In the genomic region with DNA sequence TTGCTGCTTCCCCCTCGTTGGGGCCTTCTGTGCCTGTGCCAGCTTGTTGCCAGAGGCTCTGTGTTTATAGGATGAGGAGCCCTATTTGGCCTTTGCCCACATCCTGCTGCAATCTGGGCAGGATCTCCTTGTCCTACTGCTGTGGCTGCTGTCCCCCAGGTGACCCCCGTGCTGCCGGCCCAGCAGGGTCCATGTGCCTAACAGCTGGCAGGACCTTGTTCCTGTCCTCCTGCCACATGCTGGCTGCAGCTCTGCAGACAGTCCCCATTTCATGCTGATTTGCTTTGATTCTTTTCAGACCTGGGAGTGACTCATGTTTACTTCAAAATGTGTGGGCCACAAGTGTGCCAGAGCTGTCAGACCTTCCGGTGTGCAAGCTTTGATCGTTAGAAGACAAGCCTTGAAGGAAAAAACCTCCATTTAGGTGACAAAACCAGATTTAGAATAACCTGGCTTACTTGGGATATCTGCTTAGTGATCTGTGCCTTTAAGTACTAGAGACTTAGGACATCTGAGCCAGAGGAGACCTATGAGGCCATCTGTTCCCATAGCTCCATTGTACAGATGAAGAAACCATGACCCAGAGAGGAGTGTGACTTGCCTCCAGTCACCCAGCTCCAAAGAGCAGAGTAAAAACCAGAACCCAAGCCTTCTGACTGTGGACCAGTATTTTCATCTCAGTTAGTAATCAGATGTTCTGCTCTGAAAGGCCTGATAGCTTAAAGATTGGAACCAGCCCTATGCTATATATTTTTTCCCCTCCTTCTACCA, we compare ENCODE assay signal across 8 cellular contexts. TPM values are rescaled to one million over a fixed set of nuclear protein-coding genes. Genes with fewer than 3 reads are reported as not detected.
A peak's percentile ranks its signal among the peaks of the same experiment; 100 is the strongest.
DNase-seq lines count a peak whose midpoint lies in the region; ATAC-seq, FAIRE-seq and TF ChIP-seq lines count a peak whose summit lies in the region.

No MANE protein-coding gene starts in this region.

- intact Hi-C loops in ovary (cut with DNase I), result loop anchor here in 1 of 4 donors (10.0 kb wide), 1 partner anchor 979 kb away; no protein-coding TSS in a partner anchor

- H3K27ac ChIP-seq in ovary, result no peak overlapping the region

- no peak for TF ChIP-seq CTCF in osteocyte (IDR thresholded peaks at IDR 0.05)
- TF ChIP-seq CTCF in ovary (IDR thresholded peaks at IDR 0.05), result no peak
- no peak for TF ChIP-seq CTCF in D721Med (IDR thresholded peaks at IDR 0.05; ENCODE audit: insufficient read depth, missing control alignments)

- ATAC-seq in effector memory CD8-positive, alpha-beta T cell (replicated peaks), result peak; percentile 93
- ATAC-seq in HG03354 (IDR thresholded peaks at IDR 0.05; ENCODE audit: poor library complexity, severe bottlenecking, unreplicated experiment) (no peak), GM21390 (IDR thresholded peaks at IDR 0.05; ENCODE audit: unreplicated experiment) (no peak)

- no peak for TF ChIP-seq POLR2A in ovary (IDR thresholded peaks at IDR 0.05)

- H3K36me3 Mint-ChIP-seq in activated CD4-positive, alpha-beta T cell treated with anti-CD3 and anti-CD28 coated beads, Interleukin-2, amount 10 ng/mL, durations not matched to agents 7 days and 5 days (ENCODE audit: low read depth), result no peaks in the 10 kb centered on the region
- no peaks in the 10 kb centered on the region for H3K36me3 Mint-ChIP-seq in effector memory CD8-positive, alpha-beta T cell (ENCODE audit: insufficient read depth)
- H3K36me3 Mint-ChIP-seq in osteocyte (ENCODE audit: unreplicated experiment), result peaks cover 4% of the 10 kb centered on the region

- peaks cover 7% of the 10 kb centered on the region for H3K27me3 Mint-ChIP-seq in activated CD4-positive, alpha-beta T cell treated with anti-CD3 and anti-CD28 coated beads, Interleukin-2, amount 10 ng/mL, durations not matched to agents 7 days and 5 days
- no peaks in the 10 kb centered on the region for H3K27me3 Mint-ChIP-seq in effector memory CD8-positive, alpha-beta T cell
- H3K27me3 Mint-ChIP-seq in osteocyte (ENCODE audit: unreplicated experiment), result no peaks in the 10 kb centered on the region

- H3K27ac Mint-ChIP-seq in activated CD4-positive, alpha-beta T cell treated with anti-CD3 and anti-CD28 coated beads, Interleukin-2, amount 10 ng/mL, durations not matched to agents 7 days and 5 days, result peak overlapping the region; percentile 91
- H3K27ac Mint-ChIP-seq in effector memory CD8-positive, alpha-beta T cell, result peak overlapping the region; percentile 94
- H3K27ac Mint-ChIP-seq in osteocyte (ENCODE audit: unreplicated experiment), result peak overlapping the region; percentile 52

- FAIRE-seq in D721Med (lab: Jason Lieb, UNC), result no peak

- no peaks in the 10 kb centered on the region for H3K27me3 ChIP-seq in ovary

- WGBS in ovary, 3 donors, result 53 to 67% (median 64%) methylated on average over 5 of the region's 5 CpGs

- TF ChIP-seq EP300 in ovary (IDR thresholded peaks at IDR 0.05), result no peak

- H3K4me1 Mint-ChIP-seq in activated CD4-positive, alpha-beta T cell treated with anti-CD3 and anti-CD28 coated beads, Interleukin-2, amount 10 ng/mL, durations not matched to agents 7 days and 5 days, result peaks cover 27% of the 10 kb centered on the region
- H3K4me1 Mint-ChIP-seq in effector memory CD8-positive, alpha-beta T cell (ENCODE audit: low read depth in 2 of 2), result peaks cover 22 to 24% of the 10 kb centered on the region in 2 donors
- H3K4me1 Mint-ChIP-seq in osteocyte (ENCODE audit: unreplicated experiment), result peaks cover 26% of the 10 kb centered on the region

- H3K4me1 ChIP-seq in ovary (ENCODE audit: insufficient read depth), result no peaks in the 10 kb centered on the region

- H3K9me3 Mint-ChIP-seq in activated CD4-positive, alpha-beta T cell treated with anti-CD3 and anti-CD28 coated beads, Interleukin-2, amount 10 ng/mL, durations not matched to agents 7 days and 5 days, result no peaks in the 10 kb centered on the region
- H3K9me3 Mint-ChIP-seq in effector memory CD8-positive, alpha-beta T cell, result no peaks in the 10 kb centered on the region
- H3K9me3 Mint-ChIP-seq in osteocyte (ENCODE audit: unreplicated experiment), result no peaks in the 10 kb centered on the region

- CTCF ChIA-PET in activated CD4-positive, alpha-beta T cell treated with anti-CD3 and anti-CD28 coated beads, Interleukin-2, amount 10 ng/mL, durations not matched to agents 7 days and 5 days (lab: Charles Lee), result interaction anchor here (0.9 to 2.2 kb wide), 3 partner anchors 9 to 16 kb away, joined by 3 to 6 read pairs (median 5); no protein-coding TSS in a partner anchor

- no peak overlapping the region for H3K4me3 Mint-ChIP-seq in activated CD4-positive, alpha-beta T cell treated with anti-CD3 and anti-CD28 coated beads, Interleukin-2, amount 10 ng/mL, durations not matched to agents 7 days and 5 days
- peak overlapping the region; percentile 52 to 60 for H3K4me3 Mint-ChIP-seq in effector memory CD8-positive, alpha-beta T cell
- no peak overlapping the region for H3K4me3 Mint-ChIP-seq in osteocyte (ENCODE audit: unreplicated experiment)

- POLR2A ChIA-PET in activated CD4-positive, alpha-beta T cell treated with anti-CD3 and anti-CD28 coated beads, Interleukin-2, amount 10 ng/mL, durations not matched to agents 7 days and 5 days (lab: Charles Lee), result no interaction called here

- H3K4me3 ChIP-seq in ovary, result no peak overlapping the region

- DNase-seq in DMS 273 treated with DMSO at 0.1 percent for 48 hours (lab: John Stamatoyannopoulos, UW), result peak; percentile 44
- peak; percentile 61 for DNase-seq in activated CD4-positive, alpha-beta T cell treated with anti-CD3 and anti-CD28 coated beads, Interleukin-2, amount 10 ng/mL, durations not matched to agents 7 days and 5 days
- DNase-seq in effector memory CD8-positive, alpha-beta T cell, result peak; percentile 33 to 42 (median 41)
- no peak for DNase-seq in osteocyte (ENCODE audit: extremely low spot score, unreplicated experiment)
- no peak for DNase-seq in ovary
- DNase-seq in D721Med (ENCODE audit: insufficient read length, low spot score), result no peak

- H3K36me3 ChIP-seq in ovary, result no peaks in the 10 kb centered on the region

- H3K9me3 ChIP-seq in ovary, result no peaks in the 10 kb centered on the region

RNA-seq across cellular contexts. Expression of gene NAV2, which starts 11.1 kb away (rescaled TPM):
- 1 to 10 TPM in 1 of 2 experiments, under 1 TPM in 1; 0.29 to 1.1 TPM for total RNA-seq in activated CD4-positive, alpha-beta T cell treated with anti-CD3 and anti-CD28 coated beads, Interleukin-2, amount 10 ng/mL, durations not matched to agents 7 days and 5 days
- total RNA-seq in osteocyte, result 30.4 and 31.4 TPM in 2 replicates
- total RNA-seq in ovary, result 10 to 100 TPM in 3 of 7 donors, 1 to 10 TPM in 4; 2.9 to 14.1 (median 9.9) TPM
- polyA plus RNA-seq in ovary, result 1 to 10 TPM; 3.5 to 7.8 TPM

Comparison
In these comparisons a context has a peak if more than half of its experiments do, and no peak if none do; other contexts are left out.
1. DNase-seq: peak in DMS 273 treated with DMSO at 0.1 percent for 48 hours (single experiment), activated CD4-positive, alpha-beta T cell treated with anti-CD3 and anti-CD28 coated beads, Interleukin-2, amount 10 ng/mL, durations not matched to agents 7 days and 5 days (single experiment) and effector memory CD8-positive, alpha-beta T cell (3 of 3); none in osteocyte (single experiment), ovary (0 of 5) and D721Med (single experiment).
2. H3K4me3 Mint-ChIP-seq: peak in effector memory CD8-positive, alpha-beta T cell (2 of 2); none in activated CD4-positive, alpha-beta T cell treated with anti-CD3 and anti-CD28 coated beads, Interleukin-2, amount 10 ng/mL, durations not matched to agents 7 days and 5 days (single experiment) and osteocyte (single experiment).
3. Peak in every context shown above with its lines, with median percentiles within 50 percentile points of each other: H3K27ac Mint-ChIP-seq.